9 cellular contexts compared by ENCODE assay signal in the genomic region with DNA sequence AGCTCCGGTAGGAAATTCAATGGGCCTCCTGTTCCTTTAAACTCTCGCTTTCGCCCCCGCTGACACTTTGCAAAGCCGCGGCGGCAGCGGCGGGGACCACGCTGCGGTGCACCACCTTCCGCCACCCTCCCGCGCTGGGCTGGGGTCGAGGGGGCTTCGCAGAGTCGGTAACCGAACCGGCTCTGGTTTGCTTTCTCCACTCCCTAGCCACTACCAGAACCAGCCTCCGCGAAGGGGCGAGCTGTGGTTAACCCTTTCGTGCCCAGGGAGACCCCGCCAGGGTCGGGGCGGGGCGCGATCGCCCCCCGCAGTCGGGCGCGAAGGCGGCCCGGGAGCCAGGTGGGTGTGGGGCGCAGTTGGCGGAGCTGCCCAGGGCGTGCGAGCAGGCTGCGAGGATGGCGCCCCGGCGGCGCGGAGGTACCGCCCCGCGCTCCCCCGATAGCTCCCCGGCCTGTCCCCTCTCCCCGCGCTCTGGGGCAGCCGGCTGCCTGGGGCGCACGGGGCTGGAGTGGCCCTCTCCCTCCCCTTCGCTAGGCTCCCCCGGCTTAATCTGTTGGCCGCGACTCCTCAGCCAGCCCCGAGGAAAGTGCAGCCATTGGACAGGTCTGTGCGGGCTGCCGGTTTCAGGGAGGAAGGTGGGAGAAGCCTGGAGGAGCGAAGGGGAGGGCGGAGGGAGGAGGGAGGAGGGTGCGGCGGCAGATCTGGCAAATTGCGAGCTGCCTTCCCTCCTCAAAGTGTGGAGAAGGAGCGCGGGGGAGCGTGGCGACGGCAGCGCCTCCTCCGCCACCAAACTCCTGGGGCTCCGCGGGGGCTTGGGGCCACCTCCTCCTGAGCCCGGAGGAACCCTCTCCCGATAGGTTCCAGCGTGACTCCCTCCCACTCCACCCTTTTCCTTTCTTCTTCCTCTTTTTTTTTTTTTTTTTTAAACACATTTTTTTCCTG. TPM values are rescaled to one million over a fixed set of nuclear protein-coding genes. Genes with fewer than 3 reads are reported as not detected.
DNase-seq lines count a peak whose midpoint lies in the region; ATAC-seq and TF ChIP-seq lines count a peak whose summit lies in the region.
"Had no signal": no experiment of that assay in that cellular context is flagged by ENCODE, and none has a peak within 500 bp of the region (broad histone marks: within the 10 kb centered on the region; RNA-seq: fewer than 3 reads in every experiment).

No MANE protein-coding gene starts in this region.

- H3K27me3 Mint-ChIP-seq in brain, result peaks cover 50% of the 10 kb centered on the region

- peaks cover 34% of the 10 kb centered on the region for H3K4me1 Mint-ChIP-seq in brain

- H3K4me3 ChIP-seq in iPS-18a (ENCODE audit: low read length), result peak overlapping the region; percentile 97
- H3K4me3 ChIP-seq in retinal pigment epithelial cell (ENCODE audit: low read length), result peak overlapping the region; percentile 86

- peaks cover 24% of the 10 kb centered on the region for H3K4me1 ChIP-seq in iPS-18a (ENCODE audit: control insufficient read depth, low read depth, low read length)

- H3K4me3 Mint-ChIP-seq in brain, result peak overlapping the region; percentile 86 to 98 (median 94)

- H3K27ac Mint-ChIP-seq in brain, result peak overlapping the region; percentile 79 to 95 (median 94)
- H3K27ac Mint-ChIP-seq: T-helper 1 cell treated with Interleukin-12 subunit alpha and Interleukin-12 subunit beta and Interleukin-4 antibody, amounts not matched to agents 30 μg/mL and 1 μg/mL, for 36 hours had no signal

- peak overlapping the region; percentile 53 for H3K27ac ChIP-seq in iPS-18a (ENCODE audit: low read length)

- no peaks in the 10 kb centered on the region for H3K9me3 ChIP-seq in iPS-18a (ENCODE audit: control insufficient read depth, low read depth, low read length)

- peaks cover 4% of the 10 kb centered on the region for H3K36me3 Mint-ChIP-seq in brain

- H3K9me3 Mint-ChIP-seq in brain, result peaks cover 0 to 5% (median 0%) of the 10 kb centered on the region in 5 experiments
- H3K9me3 Mint-ChIP-seq: T-helper 1 cell treated with Interleukin-12 subunit alpha and Interleukin-12 subunit beta and Interleukin-4 antibody, amounts not matched to agents 30 μg/mL and 1 μg/mL, for 36 hours had no signal

- TF ChIP-seq CTCF in brain (conservative IDR thresholded peaks at IDR 0.05) (no peak), retinal pigment epithelial cell (conservative IDR thresholded peaks at IDR 0.05; ENCODE audit: low read depth, low read length) (no peak)

- H3K9ac ChIP-seq in iPS-18a (ENCODE audit: low read length), result peak overlapping the region; percentile 89

- H3K27me3 ChIP-seq in iPS-18a (ENCODE audit: control insufficient read depth, insufficient read depth, low read length), result no peaks in the 10 kb centered on the region

- ATAC-seq in GM19023 (IDR thresholded peaks at IDR 0.05; ENCODE audit: unreplicated experiment) (peak; percentile 44), GM21717 (IDR thresholded peaks at IDR 0.05; ENCODE audit: unreplicated experiment) (no peak), HG03520 (IDR thresholded peaks at IDR 0.05; ENCODE audit: unreplicated experiment) (no peak)

- DNase-seq in NCI-H1105 (lab: John Stamatoyannopoulos, UW), result peak; percentile 11
- peak; percentile 80 for DNase-seq in retinal pigment epithelial cell (ENCODE audit: low read depth)
- no peak for DNase-seq in stimulated activated naive CD4-positive, alpha-beta T cell treated with Interleukin-2 at 50 U/mL for 16 hours (lab: John Stamatoyannopoulos, UW)

- H3K36me3 ChIP-seq in iPS-18a (ENCODE audit: control insufficient read depth, low read depth, low read length), result peaks cover 4% of the 10 kb centered on the region

RNA-seq across cellular contexts. Expression of gene PLXDC2, which starts 0.5 kb away (rescaled TPM):
- 3.6 TPM for polyA plus RNA-seq in brain (ENCODE audit: insufficient read depth, low read depth, low replicate concordance)
